Comparison of ENCODE assay signal across 1 cellular context in the genomic region with DNA sequence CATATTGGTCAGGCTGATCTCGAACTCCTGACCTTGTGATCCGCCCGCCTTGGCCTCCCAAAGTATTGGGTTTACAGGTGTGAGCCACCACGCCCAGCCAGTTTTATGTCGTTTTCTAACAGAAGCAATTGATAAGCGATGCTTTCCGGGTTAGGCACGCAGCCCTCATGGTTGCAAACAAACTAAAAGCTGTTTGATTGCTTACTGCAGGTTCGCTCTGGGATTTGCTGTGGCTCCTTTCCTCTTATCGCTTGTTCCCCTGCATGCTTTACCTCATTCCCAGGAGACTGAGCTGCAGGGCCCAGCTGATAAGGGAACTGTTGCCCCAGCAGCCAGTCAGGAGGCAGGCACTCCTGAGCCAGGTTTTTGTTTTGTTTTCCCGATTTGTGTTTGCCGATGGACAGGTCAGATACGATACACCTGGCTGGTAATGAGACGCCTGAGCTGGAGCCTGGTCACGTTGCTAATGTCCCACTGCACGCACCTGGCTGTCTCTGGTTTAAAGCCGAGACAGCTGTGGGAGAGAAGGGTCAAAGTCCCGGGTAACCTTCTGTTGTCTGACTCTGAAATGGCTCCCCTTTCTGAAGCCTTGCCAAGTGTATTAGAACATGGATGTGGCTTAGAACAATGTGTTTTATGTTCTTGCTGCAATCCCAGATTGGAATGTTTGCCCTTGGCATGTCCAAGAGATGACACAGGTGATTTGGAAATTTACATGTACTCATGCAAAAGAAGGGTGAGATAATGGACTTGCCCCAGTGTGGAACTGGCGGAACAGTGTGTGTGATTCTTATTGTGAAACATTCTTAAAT.
TF ChIP-seq lines count a peak whose summit lies in the region.

No MANE protein-coding gene starts in this region.

TF ChIP-seq in HepG2, 621 proteins besides CTCF, POLR2A, EP300 and RAD21 (continued from another document and continues in another):
- TF ChIP-seq GATAD1 (CRISPR knock-in tag; IDR thresholded peaks at IDR 0.05) (peak; percentile 75), DMAP1 (CRISPR knock-in tag; IDR thresholded peaks at IDR 0.05) (peak; percentile 94), ZNF224 (CRISPR knock-in tag; IDR thresholded peaks at IDR 0.05) (peak; percentile 73; the same call in 1 of the 2 replicates), ZFP1 (CRISPR knock-in tag; IDR thresholded peaks at IDR 0.05) (peak; percentile 94), NFE2L2 (IDR thresholded peaks at IDR 0.05; ENCODE audit: low read length) (peak; percentile 54; the same call in 1 of the 2 replicates), PHF5A (CRISPR knock-in tag; IDR thresholded peaks at IDR 0.05; ENCODE audit: low read depth, unreplicated experiment) (peak; percentile 35), ZC3H13 (CRISPR knock-in tag; IDR thresholded peaks at IDR 0.05) (peak; percentile 94), GTF2F1 (IDR thresholded peaks at IDR 0.05; ENCODE audit: low read length) (no peak), ZNF496 (CRISPR knock-in tag; IDR thresholded peaks at IDR 0.05; ENCODE audit: insufficient replicate concordance) (no peak), BHLHE40 (IDR thresholded peaks at IDR 0.05; ENCODE audit: low read length) (peak; percentile 91), ZNF777 (CRISPR knock-in tag; IDR thresholded peaks at IDR 0.05) (no peak; the same call in 1 of the 2 replicates), MTF2 (CRISPR knock-in tag; IDR thresholded peaks at IDR 0.05; ENCODE audit: borderline replicate concordance) (no peak), ZSCAN12 (CRISPR knock-in tag; IDR thresholded peaks at IDR 0.05) (no peak), ZNF234 (CRISPR knock-in tag; conservative IDR thresholded peaks at IDR 0.05) (no peak), ZC3H4 (CRISPR knock-in tag; IDR thresholded peaks at IDR 0.05; ENCODE audit: borderline replicate concordance) (no peak; the same call in 1 of the 2 replicates), NPAS2 (CRISPR knock-in tag; IDR thresholded peaks at IDR 0.05; ENCODE audit: borderline replicate concordance) (no peak), ZNF776 (CRISPR knock-in tag; IDR thresholded peaks at IDR 0.05) (no peak), MED1 (CRISPR knock-in tag; IDR thresholded peaks at IDR 0.05) (peak; percentile 97), JARID2 (CRISPR knock-in tag; IDR thresholded peaks at IDR 0.05; ENCODE audit: insufficient replicate concordance) (peak; percentile 66), ZNF569 (CRISPR knock-in tag; IDR thresholded peaks at IDR 0.05; ENCODE audit: borderline replicate concordance) (no peak; the same call in 1 of the 2 replicates), ZNF274 (CRISPR knock-in tag; IDR thresholded peaks at IDR 0.05) (peak; percentile 86), MED13 (CRISPR knock-in tag; IDR thresholded peaks at IDR 0.05) (0 out of 2 replicates have a peak, but pooled peaks have one; percentile 44), ZNF749 (CRISPR knock-in tag; IDR thresholded peaks at IDR 0.05; ENCODE audit: borderline replicate concordance) (peak; percentile 73; the same call in 1 of the 2 replicates), ZNF678 (CRISPR knock-in tag; IDR thresholded peaks at IDR 0.05) (peak; percentile 27; the same call in 1 of the 2 replicates), ZNF607 (CRISPR knock-in tag; IDR thresholded peaks at IDR 0.05; ENCODE audit: borderline replicate concordance) (peak; percentile 88; the same call in 1 of the 2 replicates), TEAD2 (CRISPR knock-in tag; IDR thresholded peaks at IDR 0.05) (no peak), ZNF780A (CRISPR knock-in tag; IDR thresholded peaks at IDR 0.05) (0 out of 2 replicates have a peak, but pooled peaks have one; percentile 75), ETV5 (CRISPR knock-in tag; IDR thresholded peaks at IDR 0.05; ENCODE audit: borderline replicate concordance) (peak; percentile 68; the same call in 1 of the 2 replicates), MTF1 (CRISPR knock-in tag; IDR thresholded peaks at IDR 0.05) (no peak)
- TF ChIP-seq, protein P1, sequence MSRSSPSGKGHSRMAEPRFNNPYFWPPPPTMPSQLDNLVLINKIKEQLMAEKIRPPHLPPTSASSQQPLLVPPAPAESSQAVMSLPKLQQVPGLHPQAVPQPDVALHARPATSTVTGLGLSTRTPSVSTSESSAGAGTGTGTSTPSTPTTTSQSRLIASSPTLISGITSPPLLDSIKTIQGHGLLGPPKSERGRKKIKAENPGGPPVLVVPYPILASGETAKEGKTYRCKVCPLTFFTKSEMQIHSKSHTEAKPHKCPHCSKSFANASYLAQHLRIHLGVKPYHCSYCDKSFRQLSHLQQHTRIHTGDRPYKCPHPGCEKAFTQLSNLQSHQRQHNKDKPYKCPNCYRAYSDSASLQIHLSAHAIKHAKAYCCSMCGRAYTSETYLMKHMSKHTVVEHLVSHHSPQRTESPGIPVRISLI (CRISPR knock-in tag; IDR thresholded peaks at IDR 0.05; ENCODE audit: borderline replicate concordance), result peak; percentile 88; the same call in 1 of the 2 replicates
- TF ChIP-seq, protein P2, sequence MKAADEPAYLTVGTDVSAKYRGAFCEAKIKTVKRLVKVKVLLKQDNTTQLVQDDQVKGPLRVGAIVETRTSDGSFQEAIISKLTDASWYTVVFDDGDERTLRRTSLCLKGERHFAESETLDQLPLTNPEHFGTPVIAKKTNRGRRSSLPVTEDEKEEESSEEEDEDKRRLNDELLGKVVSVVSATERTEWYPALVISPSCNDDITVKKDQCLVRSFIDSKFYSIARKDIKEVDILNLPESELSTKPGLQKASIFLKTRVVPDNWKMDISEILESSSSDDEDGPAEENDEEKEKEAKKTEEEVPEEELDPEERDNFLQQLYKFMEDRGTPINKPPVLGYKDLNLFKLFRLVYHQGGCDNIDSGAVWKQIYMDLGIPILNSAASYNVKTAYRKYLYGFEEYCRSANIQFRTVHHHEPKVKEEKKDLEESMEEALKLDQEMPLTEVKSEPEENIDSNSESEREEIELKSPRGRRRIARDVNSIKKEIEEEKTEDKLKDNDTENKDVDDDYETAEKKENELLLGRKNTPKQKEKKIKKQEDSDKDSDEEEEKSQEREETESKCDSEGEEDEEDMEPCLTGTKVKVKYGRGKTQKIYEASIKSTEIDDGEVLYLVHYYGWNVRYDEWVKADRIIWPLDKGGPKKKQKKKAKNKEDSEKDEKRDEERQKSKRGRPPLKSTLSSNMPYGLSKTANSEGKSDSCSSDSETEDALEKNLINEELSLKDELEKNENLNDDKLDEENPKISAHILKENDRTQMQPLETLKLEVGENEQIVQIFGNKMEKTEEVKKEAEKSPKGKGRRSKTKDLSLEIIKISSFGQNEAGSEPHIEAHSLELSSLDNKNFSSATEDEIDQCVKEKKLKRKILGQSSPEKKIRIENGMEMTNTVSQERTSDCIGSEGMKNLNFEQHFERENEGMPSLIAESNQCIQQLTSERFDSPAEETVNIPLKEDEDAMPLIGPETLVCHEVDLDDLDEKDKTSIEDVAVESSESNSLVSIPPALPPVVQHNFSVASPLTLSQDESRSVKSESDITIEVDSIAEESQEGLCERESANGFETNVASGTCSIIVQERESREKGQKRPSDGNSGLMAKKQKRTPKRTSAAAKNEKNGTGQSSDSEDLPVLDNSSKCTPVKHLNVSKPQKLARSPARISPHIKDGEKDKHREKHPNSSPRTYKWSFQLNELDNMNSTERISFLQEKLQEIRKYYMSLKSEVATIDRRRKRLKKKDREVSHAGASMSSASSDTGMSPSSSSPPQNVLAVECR (CRISPR knock-in tag; IDR thresholded peaks at IDR 0.05; ENCODE audit: borderline replicate concordance), result peak; percentile 94
- TF ChIP-seq, protein P3, sequence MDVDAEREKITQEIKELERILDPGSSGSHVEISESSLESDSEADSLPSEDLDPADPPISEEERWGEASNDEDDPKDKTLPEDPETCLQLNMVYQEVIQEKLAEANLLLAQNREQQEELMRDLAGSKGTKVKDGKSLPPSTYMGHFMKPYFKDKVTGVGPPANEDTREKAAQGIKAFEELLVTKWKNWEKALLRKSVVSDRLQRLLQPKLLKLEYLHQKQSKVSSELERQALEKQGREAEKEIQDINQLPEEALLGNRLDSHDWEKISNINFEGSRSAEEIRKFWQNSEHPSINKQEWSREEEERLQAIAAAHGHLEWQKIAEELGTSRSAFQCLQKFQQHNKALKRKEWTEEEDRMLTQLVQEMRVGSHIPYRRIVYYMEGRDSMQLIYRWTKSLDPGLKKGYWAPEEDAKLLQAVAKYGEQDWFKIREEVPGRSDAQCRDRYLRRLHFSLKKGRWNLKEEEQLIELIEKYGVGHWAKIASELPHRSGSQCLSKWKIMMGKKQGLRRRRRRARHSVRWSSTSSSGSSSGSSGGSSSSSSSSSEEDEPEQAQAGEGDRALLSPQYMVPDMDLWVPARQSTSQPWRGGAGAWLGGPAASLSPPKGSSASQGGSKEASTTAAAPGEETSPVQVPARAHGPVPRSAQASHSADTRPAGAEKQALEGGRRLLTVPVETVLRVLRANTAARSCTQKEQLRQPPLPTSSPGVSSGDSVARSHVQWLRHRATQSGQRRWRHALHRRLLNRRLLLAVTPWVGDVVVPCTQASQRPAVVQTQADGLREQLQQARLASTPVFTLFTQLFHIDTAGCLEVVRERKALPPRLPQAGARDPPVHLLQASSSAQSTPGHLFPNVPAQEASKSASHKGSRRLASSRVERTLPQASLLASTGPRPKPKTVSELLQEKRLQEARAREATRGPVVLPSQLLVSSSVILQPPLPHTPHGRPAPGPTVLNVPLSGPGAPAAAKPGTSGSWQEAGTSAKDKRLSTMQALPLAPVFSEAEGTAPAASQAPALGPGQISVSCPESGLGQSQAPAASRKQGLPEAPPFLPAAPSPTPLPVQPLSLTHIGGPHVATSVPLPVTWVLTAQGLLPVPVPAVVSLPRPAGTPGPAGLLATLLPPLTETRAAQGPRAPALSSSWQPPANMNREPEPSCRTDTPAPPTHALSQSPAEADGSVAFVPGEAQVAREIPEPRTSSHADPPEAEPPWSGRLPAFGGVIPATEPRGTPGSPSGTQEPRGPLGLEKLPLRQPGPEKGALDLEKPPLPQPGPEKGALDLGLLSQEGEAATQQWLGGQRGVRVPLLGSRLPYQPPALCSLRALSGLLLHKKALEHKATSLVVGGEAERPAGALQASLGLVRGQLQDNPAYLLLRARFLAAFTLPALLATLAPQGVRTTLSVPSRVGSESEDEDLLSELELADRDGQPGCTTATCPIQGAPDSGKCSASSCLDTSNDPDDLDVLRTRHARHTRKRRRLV (CRISPR knock-in tag; IDR thresholded peaks at IDR 0.05), result peak; percentile 69; the same call in 1 of the 2 replicates
- TF ChIP-seq, protein P4, sequence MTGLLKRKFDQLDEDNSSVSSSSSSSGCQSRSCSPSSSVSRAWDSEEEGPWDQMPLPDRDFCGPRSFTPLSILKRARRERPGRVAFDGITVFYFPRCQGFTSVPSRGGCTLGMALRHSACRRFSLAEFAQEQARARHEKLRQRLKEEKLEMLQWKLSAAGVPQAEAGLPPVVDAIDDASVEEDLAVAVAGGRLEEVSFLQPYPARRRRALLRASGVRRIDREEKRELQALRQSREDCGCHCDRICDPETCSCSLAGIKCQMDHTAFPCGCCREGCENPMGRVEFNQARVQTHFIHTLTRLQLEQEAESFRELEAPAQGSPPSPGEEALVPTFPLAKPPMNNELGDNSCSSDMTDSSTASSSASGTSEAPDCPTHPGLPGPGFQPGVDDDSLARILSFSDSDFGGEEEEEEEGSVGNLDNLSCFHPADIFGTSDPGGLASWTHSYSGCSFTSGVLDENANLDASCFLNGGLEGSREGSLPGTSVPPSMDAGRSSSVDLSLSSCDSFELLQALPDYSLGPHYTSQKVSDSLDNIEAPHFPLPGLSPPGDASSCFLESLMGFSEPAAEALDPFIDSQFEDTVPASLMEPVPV (CRISPR knock-in tag; IDR thresholded peaks at IDR 0.05), result peak; percentile 92
- TF ChIP-seq, protein P5, sequence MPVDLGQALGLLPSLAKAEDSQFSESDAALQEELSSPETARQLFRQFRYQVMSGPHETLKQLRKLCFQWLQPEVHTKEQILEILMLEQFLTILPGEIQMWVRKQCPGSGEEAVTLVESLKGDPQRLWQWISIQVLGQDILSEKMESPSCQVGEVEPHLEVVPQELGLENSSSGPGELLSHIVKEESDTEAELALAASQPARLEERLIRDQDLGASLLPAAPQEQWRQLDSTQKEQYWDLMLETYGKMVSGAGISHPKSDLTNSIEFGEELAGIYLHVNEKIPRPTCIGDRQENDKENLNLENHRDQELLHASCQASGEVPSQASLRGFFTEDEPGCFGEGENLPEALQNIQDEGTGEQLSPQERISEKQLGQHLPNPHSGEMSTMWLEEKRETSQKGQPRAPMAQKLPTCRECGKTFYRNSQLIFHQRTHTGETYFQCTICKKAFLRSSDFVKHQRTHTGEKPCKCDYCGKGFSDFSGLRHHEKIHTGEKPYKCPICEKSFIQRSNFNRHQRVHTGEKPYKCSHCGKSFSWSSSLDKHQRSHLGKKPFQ (CRISPR knock-in tag; IDR thresholded peaks at IDR 0.05; ENCODE audit: insufficient replicate concordance), result peak; percentile 29
- TF ChIP-seq, protein P6, sequence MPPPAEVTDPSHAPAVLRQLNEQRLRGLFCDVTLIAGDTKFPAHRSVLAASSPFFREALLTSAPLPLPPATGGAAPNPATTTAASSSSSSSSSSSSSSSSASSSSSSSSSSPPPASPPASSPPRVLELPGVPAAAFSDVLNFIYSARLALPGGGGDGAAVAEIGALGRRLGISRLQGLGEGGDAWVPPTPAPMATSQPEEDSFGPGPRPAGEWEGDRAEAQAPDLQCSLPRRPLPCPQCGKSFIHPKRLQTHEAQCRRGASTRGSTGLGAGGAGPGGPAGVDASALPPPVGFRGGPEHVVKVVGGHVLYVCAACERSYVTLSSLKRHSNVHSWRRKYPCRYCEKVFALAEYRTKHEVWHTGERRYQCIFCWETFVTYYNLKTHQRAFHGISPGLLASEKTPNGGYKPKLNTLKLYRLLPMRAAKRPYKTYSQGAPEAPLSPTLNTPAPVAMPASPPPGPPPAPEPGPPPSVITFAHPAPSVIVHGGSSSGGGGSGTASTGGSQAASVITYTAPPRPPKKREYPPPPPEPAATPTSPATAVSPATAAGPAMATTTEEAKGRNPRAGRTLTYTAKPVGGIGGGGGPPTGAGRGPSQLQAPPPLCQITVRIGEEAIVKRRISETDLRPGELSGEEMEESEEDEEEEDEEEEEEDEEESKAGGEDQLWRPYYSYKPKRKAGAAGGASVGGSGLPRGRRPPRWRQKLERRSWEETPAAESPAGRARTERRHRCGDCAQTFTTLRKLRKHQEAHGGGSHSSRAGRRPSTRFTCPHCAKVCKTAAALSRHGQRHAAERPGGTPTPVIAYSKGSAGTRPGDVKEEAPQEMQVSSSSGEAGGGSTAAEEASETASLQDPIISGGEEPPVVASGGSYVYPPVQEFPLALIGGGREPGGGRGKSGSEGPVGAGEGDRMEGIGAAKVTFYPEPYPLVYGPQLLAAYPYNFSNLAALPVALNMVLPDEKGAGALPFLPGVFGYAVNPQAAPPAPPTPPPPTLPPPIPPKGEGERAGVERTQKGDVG (CRISPR knock-in tag; IDR thresholded peaks at IDR 0.05; ENCODE audit: borderline replicate concordance), result peak; percentile 97; the same call in 1 of the 2 replicates
- TF ChIP-seq, protein P7, sequence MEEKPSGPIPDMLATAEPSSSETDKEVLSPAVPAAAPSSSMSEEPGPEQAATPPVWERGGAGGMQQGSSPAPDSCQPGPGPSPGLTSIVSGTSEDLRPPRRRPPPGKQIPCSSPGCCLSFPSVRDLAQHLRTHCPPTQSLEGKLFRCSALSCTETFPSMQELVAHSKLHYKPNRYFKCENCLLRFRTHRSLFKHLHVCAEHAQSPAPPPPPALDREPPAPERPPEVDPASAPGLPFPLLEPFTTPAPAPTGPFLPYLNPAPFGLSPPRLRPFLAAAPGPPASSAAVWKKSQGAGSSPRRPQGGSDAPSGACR (CRISPR knock-in tag; IDR thresholded peaks at IDR 0.05), result peak; percentile 68; the same call in 1 of the 2 replicates
